8 cellular contexts compared by ENCODE assay signal in the genomic region with DNA sequence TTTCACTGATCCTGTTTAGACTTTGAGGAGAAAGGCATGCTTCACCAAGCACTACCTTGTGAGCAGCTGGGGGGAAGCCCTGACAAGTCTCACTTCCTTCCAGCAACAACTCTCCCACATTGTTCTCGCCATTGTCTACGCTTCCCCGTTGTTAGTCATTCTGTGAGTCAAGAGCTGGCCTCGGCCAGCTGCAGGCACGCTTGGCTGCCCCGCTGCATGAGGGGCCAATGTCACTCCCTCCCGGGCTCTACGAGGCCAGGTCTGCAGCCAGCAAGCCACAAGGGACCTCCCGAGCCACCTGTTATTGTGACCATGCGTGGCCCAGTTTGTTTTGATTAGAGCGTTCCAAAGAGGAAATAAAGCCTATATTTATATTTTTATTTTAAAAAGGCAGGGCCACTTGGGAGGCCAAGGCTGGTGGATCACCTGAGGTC.
DNase-seq lines count a peak whose midpoint lies in the region; ATAC-seq and TF ChIP-seq lines count a peak whose summit lies in the region.

No MANE protein-coding gene starts in this region.

- TF ChIP-seq POLR2A in thyroid gland (IDR thresholded peaks at IDR 0.05) = no peak

- BruUV-seq in Calu3 (replicated peaks; lab: Mats Ljungman, UMichigan) = no TSS peak

- WGBS in thyroid gland, 2 donors = 24 to 37% methylated on average over 11 of the region's 11 CpGs

- no peak overlapping the region for H3K4me3 ChIP-seq in thyroid gland (replicated peaks in 1 of 3)

- H3K27me3 Mint-ChIP-seq in Calu3 (ENCODE audit: unreplicated experiment) = no peaks in the 10 kb centered on the region

- DNase-seq in DMS53 treated with DMSO at 0.1 percent for 48 hours (lab: John Stamatoyannopoulos, UW; ENCODE audit: unreplicated experiment) = peak; percentile 87
- DNase-seq in RKO (ENCODE audit: low spot score) = peak; percentile 26
- peak; percentile 64 for DNase-seq in Right ventricle myocardium superior
- DNase-seq in thyroid gland = peak; percentile 92 to 95
- no peak for DNase-seq in cerebellar nuclear complex (lab: John Stamatoyannopoulos, UW)
- no peak for DNase-seq in Calu3

- H3K4me1 ChIP-seq in thyroid gland = peaks cover 18 to 39% of the 10 kb centered on the region in 2 donors

- CTCF ChIA-PET in Calu3 (lab: Charles Lee) = no interaction called here

- no peak overlapping the region for H3K27ac Mint-ChIP-seq in Calu3 (ENCODE audit: unreplicated experiment)

- H3K4me3 Mint-ChIP-seq in Calu3 (ENCODE audit: low read depth, unreplicated experiment) = no peak overlapping the region

- H3K9me3 ChIP-seq in thyroid gland = no peaks in the 10 kb centered on the region

- ATAC-seq in GM19043 (IDR thresholded peaks at IDR 0.05; ENCODE audit: low read depth, unreplicated experiment) (peak; percentile 96), HG03103 (IDR thresholded peaks at IDR 0.05; ENCODE audit: low read depth, unreplicated experiment) (peak; percentile 95), Right ventricle myocardium superior (ENCODE audit: poor library complexity) (peak; percentile 21)

- no peaks in the 10 kb centered on the region for H3K36me3 Mint-ChIP-seq in Calu3 (ENCODE audit: insufficient read depth, unreplicated experiment)

- H3K4me1 Mint-ChIP-seq in Calu3 (ENCODE audit: low read depth, unreplicated experiment) = no peaks in the 10 kb centered on the region

- peaks cover 5% of the 10 kb centered on the region for H3K9me3 Mint-ChIP-seq in Calu3 (ENCODE audit: low read depth, unreplicated experiment)

- H3K27me3 ChIP-seq in thyroid gland = no peaks in the 10 kb centered on the region

- intact Hi-C loops in Right ventricle myocardium superior (cut with DNase I) = loop anchor here (5.0 kb wide), 1 partner anchor 222 kb away; the partner anchor contains the start of gene FOXO1
- intact Hi-C loops in thyroid gland (cut with DNase I) = no loop called here
- intact Hi-C loops in Calu3 (cut with micrococcal nuclease; ENCODE audit: unreplicated experiment) = no loop called here

- TF ChIP-seq CTCF in thyroid gland (IDR thresholded peaks at IDR 0.05) (no peak), Calu3 (IDR thresholded peaks at IDR 0.05; ENCODE audit: unreplicated experiment) (no peak)

- peak overlapping the region; percentile 49 to 67 (median 55) for H3K27ac ChIP-seq in thyroid gland

- no peaks in the 10 kb centered on the region for H3K36me3 ChIP-seq in thyroid gland

Comparison
In these comparisons a context has a peak if more than half of its experiments do, and no peak if none do; other contexts are left out.
1. DNase-seq: peak in DMS53 treated with DMSO at 0.1 percent for 48 hours (single experiment), RKO (single experiment), Right ventricle myocardium superior (single experiment) and thyroid gland (2 of 2); none in cerebellar nuclear complex (0 of 2) and Calu3 (single experiment).
2. ATAC-seq: peak in every context shown above with its lines; median percentile 96 in GM19043; 95 in HG03103; 21 in Right ventricle myocardium superior.